Comparison of ENCODE assay signal across 1 cellular context in the genomic region with DNA sequence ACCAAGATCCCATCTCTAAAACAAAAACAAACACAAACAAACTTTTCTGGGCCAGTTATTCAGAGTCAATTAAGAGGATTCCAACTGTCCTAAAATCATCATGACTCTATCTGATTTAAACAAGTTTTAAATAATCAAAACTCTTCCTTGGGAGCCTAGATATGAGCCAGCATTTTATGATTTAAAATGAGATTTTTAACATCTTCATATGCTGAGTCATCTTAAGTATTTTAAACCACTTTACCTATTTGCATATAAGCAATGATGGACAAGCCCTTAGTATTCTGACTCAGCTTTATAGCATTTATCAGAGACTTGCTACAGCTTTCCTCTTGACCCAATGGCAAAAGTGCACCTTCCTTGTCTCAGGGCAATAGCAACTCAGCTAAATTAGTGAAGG.
TF ChIP-seq lines count a peak whose summit lies in the region.

No MANE protein-coding gene starts in this region.

TF ChIP-seq in H1, 55 proteins besides CTCF, POLR2A, EP300 and RAD21:
- TF ChIP-seq CBX8 (IDR thresholded peaks at IDR 0.05; ENCODE audit: borderline replicate concordance, low read depth, low read length): no peak
- TF ChIP-seq JUN (IDR thresholded peaks at IDR 0.05; ENCODE audit: low read depth, low read length): no peak
- no peak for TF ChIP-seq PHF8 (conservative IDR thresholded peaks at IDR 0.05; ENCODE audit: low read depth, low read length)
- no peak for TF ChIP-seq POLR2AphosphoS5 (IDR thresholded peaks at IDR 0.05; ENCODE audit: low read depth, low read length)
- TF ChIP-seq BACH1 (IDR thresholded peaks at IDR 0.05; ENCODE audit: low read length): 0 out of 2 replicates have a peak, but pooled peaks have one; percentile 27
- TF ChIP-seq SP1 (IDR thresholded peaks at IDR 0.05; ENCODE audit: low read depth, low read length): no peak
- no peak for TF ChIP-seq SRF (IDR thresholded peaks at IDR 0.05; ENCODE audit: low read depth, low read length)
- no peak for TF ChIP-seq MAX (IDR thresholded peaks at IDR 0.05)
- TF ChIP-seq SP4 (IDR thresholded peaks at IDR 0.05; ENCODE audit: low read length): no peak
TF ChIP-seq in H1: peak in this region for 1.
